Comparison of ENCODE assay signal across 14 cellular contexts in the genomic region with DNA sequence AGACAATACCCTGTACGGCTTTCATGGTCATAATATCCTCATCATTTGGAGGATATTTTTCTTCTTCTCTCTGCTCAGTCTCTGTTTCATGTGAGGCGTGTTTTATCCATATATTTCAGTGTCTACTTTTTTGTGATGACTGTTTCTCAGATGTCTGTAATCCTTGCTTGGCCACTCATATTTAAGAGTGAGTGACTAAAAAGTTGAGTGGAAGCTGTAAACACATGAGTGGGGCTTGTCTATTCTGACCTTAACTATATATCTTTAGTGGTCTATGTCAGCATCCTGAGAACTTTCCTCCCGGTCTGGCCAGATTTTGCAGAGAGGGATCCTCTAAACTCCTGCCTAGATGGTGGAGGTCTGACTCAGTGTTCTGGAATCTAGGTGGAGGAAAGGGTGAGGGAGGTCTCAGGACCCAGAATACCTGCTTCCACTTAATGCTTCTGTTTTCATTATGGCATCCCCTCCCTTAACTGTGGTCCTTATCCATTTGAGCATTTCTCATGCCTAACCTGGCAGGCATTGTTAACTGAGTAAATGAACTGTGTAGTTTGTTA. TPM values are rescaled to one million over a fixed set of nuclear protein-coding genes. Genes with fewer than 3 reads are reported as not detected.
DNase-seq lines count a peak whose midpoint lies in the region; ATAC-seq and TF ChIP-seq lines count a peak whose summit lies in the region.
"Had no signal": no experiment of that assay in that cellular context is flagged by ENCODE, and none has a peak within 500 bp of the region (broad histone marks: within the 10 kb centered on the region; RNA-seq: fewer than 3 reads in every experiment).

No MANE protein-coding gene starts in this region.

- peaks cover 24% of the 10 kb centered on the region for H3K4me1 Mint-ChIP-seq in Caco-2 (ENCODE audit: low read depth, unreplicated experiment)
- H3K4me1 Mint-ChIP-seq in naive thymus-derived CD8-positive, alpha-beta T cell, result peaks cover 18 to 55% (median 43%) of the 10 kb centered on the region in 4 donors

- H3K27me3 Mint-ChIP-seq in Caco-2 (ENCODE audit: insufficient read depth, unreplicated experiment), result no peaks in the 10 kb centered on the region
- H3K27me3 Mint-ChIP-seq in naive thymus-derived CD8-positive, alpha-beta T cell, result no peaks in the 10 kb centered on the region

- H3K4me1 ChIP-seq in Caco-2 (peaks cover 7% of the 10 kb centered on the region; the same call in 1 of the 2 replicates), HUES6 (ENCODE audit: control insufficient read depth, insufficient read depth, low read length) (no peaks in the 10 kb centered on the region)

- H3K4me3 ChIP-seq in Caco-2 (ENCODE audit: low read depth, low read length), result no peak overlapping the region
- no peak overlapping the region for H3K4me3 ChIP-seq in HUES6 (ENCODE audit: low read depth, low read length)
- H3K4me3 ChIP-seq: adrenal gland, Peyer's patch had no signal

- peaks cover 1% of the 10 kb centered on the region for H3K36me3 ChIP-seq in Caco-2 (ENCODE audit: control insufficient read depth, insufficient read depth, low read length)
- peaks cover 6% of the 10 kb centered on the region; the same call in 1 of the 2 replicates for H3K36me3 ChIP-seq in HUES6 (ENCODE audit: control insufficient read depth, insufficient read depth, low read length)

- no peak for ATAC-seq in naive thymus-derived CD8-positive, alpha-beta T cell

- CTCF ChIA-PET in Caco-2 (lab: Charles Lee), result no interaction called here

- H3K36me3 Mint-ChIP-seq in Caco-2 (ENCODE audit: insufficient read depth, unreplicated experiment), result peaks cover 56% of the 10 kb centered on the region
- peaks cover 10 to 41% (median 16%) of the 10 kb centered on the region in 3 donors for H3K36me3 Mint-ChIP-seq in naive thymus-derived CD8-positive, alpha-beta T cell

- TF ChIP-seq CTCF in Caco-2 (IDR thresholded peaks at IDR 0.05; ENCODE audit: insufficient read depth in 1 of 2, low read depth in 1 of 2, low read length in 1 of 2, severe bottlenecking in 1 of 2, unreplicated experiment in 1 of 2), result no peak

- peak overlapping the region; percentile 4 for H3K27ac Mint-ChIP-seq in Caco-2 (ENCODE audit: unreplicated experiment)
- peak overlapping the region in 7 of 10 donors; percentile 1 to 68 (median 26) for H3K27ac Mint-ChIP-seq in naive thymus-derived CD8-positive, alpha-beta T cell

- intact Hi-C loops in Caco-2 (cut with micrococcal nuclease; ENCODE audit: unreplicated experiment), result no loop called here

- no peak overlapping the region for H3K4me3 Mint-ChIP-seq in Caco-2 (ENCODE audit: unreplicated experiment)
- H3K4me3 Mint-ChIP-seq in naive thymus-derived CD8-positive, alpha-beta T cell, result peak overlapping the region in 2 of 10 donors; percentile 0 to 1

- H3K27me3 ChIP-seq in Caco-2 (replicated peaks; ENCODE audit: control insufficient read depth, insufficient read depth, low read length), result no peaks in the 10 kb centered on the region
- H3K27me3 ChIP-seq in HUES6 (ENCODE audit: control insufficient read depth, insufficient read depth, low read length), result no peaks in the 10 kb centered on the region
- H3K27me3 ChIP-seq: adrenal gland, Peyer's patch had no signal

- POLR2A ChIA-PET in Caco-2 (lab: Charles Lee), result no interaction called here
- POLR2A ChIA-PET in naive thymus-derived CD8-positive, alpha-beta T cell (lab: Charles Lee), result no interaction called here

- 0 out of 2 replicates have a peak overlapping the region, but pooled peaks have one; percentile 53 for H3K27ac ChIP-seq in HUES6 (ENCODE audit: low read depth, low read length)
- H3K27ac ChIP-seq: Peyer's patch had no signal

- no peak overlapping the region for H3K9ac ChIP-seq in HUES6 (ENCODE audit: low read length)

- no TSS peak for BruUV-seq in Caco-2 (replicated peaks; lab: Mats Ljungman, UMichigan)

- DNase-seq in Caco-2, result no peak
- DNase-seq in amniotic epithelial cell (ENCODE audit: low read depth), result peak; percentile 27
- DNase-seq in naive thymus-derived CD8-positive, alpha-beta T cell, result no peak
- DNase-seq in NCI-H524 (lab: John Stamatoyannopoulos, UW), result no peak
- DNase-seq in HCEC 1CT, result no peak
- no peak for DNase-seq in dermis blood vessel endothelial cell
- DNase-seq: activated CD4-positive, alpha-beta T cell treated with anti-CD3 and anti-CD28 coated beads, Interleukin-2, amount 50 U/mL, for 4 hours; adrenal gland; H7; NCI-H1092; NCI-H345; Peyer's patch; retina had no signal

- peaks cover 23% of the 10 kb centered on the region for H3K9me3 Mint-ChIP-seq in Caco-2 (ENCODE audit: unreplicated experiment)
- peaks cover 0 to 14% (median 6%) of the 10 kb centered on the region in 9 donors for H3K9me3 Mint-ChIP-seq in naive thymus-derived CD8-positive, alpha-beta T cell

- H3K9me3 ChIP-seq in Caco-2, result peaks cover 8% of the 10 kb centered on the region
- peaks cover 3% of the 10 kb centered on the region; the same call in 1 of the 2 replicates for H3K9me3 ChIP-seq in HUES6 (ENCODE audit: control insufficient read depth, insufficient read depth, low read depth, low read length)
- H3K9me3 ChIP-seq: adrenal gland, Peyer's patch had no signal

RNA-seq across cellular contexts. Expression of gene DDX19B, which starts 6.0 kb away (rescaled TPM):
- 72.4 and 74.5 TPM in 2 replicates for total RNA-seq in Caco-2 (2022)
- 10 to 100 TPM; 33.7 to 37.9 TPM for total RNA-seq in naive thymus-derived CD8-positive, alpha-beta T cell
- polyA plus RNA-seq in naive thymus-derived CD8-positive, alpha-beta T cell, result 10 to 100 TPM; 34.5 to 48.2 (median 40.0) TPM
- total RNA-seq in dermis blood vessel endothelial cell, result 24.0 and 32.6 TPM in 2 replicates

RNA-seq across cellular contexts. Expression of gene AARS1, which starts 15.7 kb away (rescaled TPM):
- total RNA-seq in Caco-2 (2022), result 366 and 449 TPM in 2 replicates
- total RNA-seq in naive thymus-derived CD8-positive, alpha-beta T cell, result 100 to 1,000 TPM; 140 to 144 TPM
- polyA plus RNA-seq in naive thymus-derived CD8-positive, alpha-beta T cell, result 10 to 100 TPM; 22.9 to 45.6 (median 37.8) TPM
- 111 and 152 TPM in 2 replicates for total RNA-seq in dermis blood vessel endothelial cell

RNA-seq across cellular contexts. Expression of gene DDX19A, which starts 41.7 kb away (rescaled TPM):
- total RNA-seq in Caco-2 (2022) (62.0 and 72.5 TPM in 2 replicates), dermis blood vessel endothelial cell (40.2 and 50.5 TPM in 2 replicates)
- 10 to 100 TPM; 49.9 to 52.5 TPM for total RNA-seq in naive thymus-derived CD8-positive, alpha-beta T cell
- polyA plus RNA-seq in naive thymus-derived CD8-positive, alpha-beta T cell, result 10 to 100 TPM; 35.1 to 58.7 (median 42.8) TPM

RNA-seq across cellular contexts. Expression of gene EXOSC6, which starts 53.2 kb away (rescaled TPM):
- 33.6 and 34.6 TPM in 2 replicates for total RNA-seq in Caco-2 (2022)
- 10 to 100 TPM; 38.7 to 39.3 TPM for total RNA-seq in naive thymus-derived CD8-positive, alpha-beta T cell
- 10 to 100 TPM in 2 of 3 donors, 1 to 10 TPM in 1; 8.0 to 18.0 (median 16.5) TPM for polyA plus RNA-seq in naive thymus-derived CD8-positive, alpha-beta T cell
- total RNA-seq in dermis blood vessel endothelial cell, result 36.3 and 47.6 TPM in 2 replicates
